12 cellular contexts compared by ENCODE assay signal in genomic region chr17:27315796-27316465, GRCh38. TPM values are rescaled to one million over a fixed set of nuclear protein-coding genes. Genes with fewer than 3 reads are reported as not detected.
DNase-seq lines count a peak whose midpoint lies in the region; ATAC-seq, FAIRE-seq and TF ChIP-seq lines count a peak whose summit lies in the region.
"Had no signal": no experiment of that assay in that cellular context is flagged by ENCODE, and none has a peak within 500 bp of the region (broad histone marks: within the 10 kb centered on the region; RNA-seq: fewer than 3 reads in every experiment).

No MANE protein-coding gene starts in this region.

- H3K9ac ChIP-seq in SK-N-MC (ENCODE audit: insufficient read length): no peak overlapping the region
- no peak overlapping the region for H3K9ac ChIP-seq in kidney (ENCODE audit: low read length in 2 of 2)

- H2AFZ ChIP-seq in ACC112 (ENCODE audit: low read length, unreplicated experiment): no peak overlapping the region

- no peak for FAIRE-seq in kidney (lab: Jason Lieb, UNC)

- peaks cover 41% of the 10 kb centered on the region for H3K36me3 ChIP-seq in ACC112 (ENCODE audit: insufficient read depth, low read length)
- peaks cover 80% of the 10 kb centered on the region for H3K36me3 ChIP-seq in SK-N-MC (ENCODE audit: insufficient read depth, low read length)
- peaks cover 17 to 31% of the 10 kb centered on the region in 2 donors for H3K36me3 ChIP-seq in kidney (ENCODE audit: control insufficient read depth in 1 of 2, insufficient read depth in 2 of 2, low read length in 2 of 2)
- H3K36me3 ChIP-seq in sigmoid colon: peaks cover 12 to 81% (median 22%) of the 10 kb centered on the region in 4 donors

- H3K27me3 ChIP-seq in ACC112 (ENCODE audit: insufficient read depth, low read length): no peaks in the 10 kb centered on the region
- no peaks in the 10 kb centered on the region for H3K27me3 ChIP-seq in sigmoid colon
- H3K27me3 ChIP-seq: MG63, testis had no signal

- H3K27ac ChIP-seq in ACC112 (ENCODE audit: low read depth, low read length) (peak overlapping the region; percentile 51; the same call in 1 of the 2 replicates), SK-N-MC (peak overlapping the region; percentile 70), kidney (ENCODE audit: low read depth in 2 of 2, low read length in 2 of 2) (peak overlapping the region; percentile 77 to 84), sigmoid colon (peak overlapping the region; percentile 82 to 90 (median 88))

- peaks cover 11% of the 10 kb centered on the region for H3K4me1 ChIP-seq in ACC112 (ENCODE audit: control insufficient read depth, insufficient read depth, low read length, unreplicated experiment)
- peaks cover 11 to 14% of the 10 kb centered on the region in 2 donors for H3K4me1 ChIP-seq in kidney (ENCODE audit: control insufficient read depth in 1 of 2, insufficient read depth in 1 of 2, low read depth in 1 of 2, low read length in 2 of 2)
- peaks cover 0 to 62% (median 38%) of the 10 kb centered on the region in 4 donors for H3K4me1 ChIP-seq in sigmoid colon

- H3K9me3 ChIP-seq in SK-N-MC (ENCODE audit: low read depth, low read length) (no peaks in the 10 kb centered on the region), kidney (ENCODE audit: control insufficient read depth in 1 of 2, low read length in 2 of 2) (no peaks in the 10 kb centered on the region), sigmoid colon (no peaks in the 10 kb centered on the region)
- H3K9me3 ChIP-seq: MG63, testis had no signal

- H3K4me3 ChIP-seq in ACC112 (ENCODE audit: low read depth, low read length): no peak overlapping the region
- H3K4me3 ChIP-seq in SK-N-MC: no peak overlapping the region
- H3K4me3 ChIP-seq in kidney (ENCODE audit: low read length in 2 of 2): no peak overlapping the region
- no peak overlapping the region for H3K4me3 ChIP-seq in sigmoid colon
- H3K4me3 ChIP-seq: MG63, testis had no signal

- DNase-seq in SK-N-MC (ENCODE audit: low read depth, low spot score) (no peak), kidney (no peak), sigmoid colon (no peak), SW 1271 (lab: John Stamatoyannopoulos, UW) (no peak), SHP77 treated with DMSO at 0.1 percent for 48 hours (lab: John Stamatoyannopoulos, UW) (no peak)
- DNase-seq: AML-193, NCI-H2081 treated with DMSO at 0.1 percent for 48 hours had no signal

- 30 to 73% methylated on average over 7 of the region's 7 CpGs for WGBS in sigmoid colon, 2 donors

- intact Hi-C loops in kidney (cut with DNase I) (no loop called here), sigmoid colon (cut with DNase I) (loop anchor here (2.0 kb wide), 1 partner anchor 21 kb away; the partner anchor contains the start of gene WSB1)

- no peak for TF ChIP-seq POLR2A in sigmoid colon (IDR thresholded peaks at IDR 0.05)

- no peak for TF ChIP-seq CTCF in kidney (IDR thresholded peaks at IDR 0.05; ENCODE audit: borderline replicate concordance, extremely low read depth, insufficient read depth)
- TF ChIP-seq CTCF in sigmoid colon (IDR thresholded peaks at IDR 0.05): no peak

- no peak for ATAC-seq in HG02763 (IDR thresholded peaks at IDR 0.05; ENCODE audit: unreplicated experiment)
- no peak for ATAC-seq in HG03108 (IDR thresholded peaks at IDR 0.05; ENCODE audit: unreplicated experiment)

- no peak for TF ChIP-seq EP300 in sigmoid colon (IDR thresholded peaks at IDR 0.05)

- no peaks in the 10 kb centered on the region for H3K79me2 ChIP-seq in ACC112 (ENCODE audit: control insufficient read depth, insufficient read depth, low read length, unreplicated experiment)

RNA-seq across cellular contexts. Expression of gene WSB1, which starts 22.0 kb away (rescaled TPM):
- 195 TPM for total RNA-seq in kidney
- 59.8 TPM for polyA plus RNA-seq in kidney (ENCODE audit: insufficient read depth, low read depth, low replicate concordance)
- total RNA-seq in sigmoid colon: 100 to 1,000 TPM; 111 to 240 (median 188) TPM
- polyA plus RNA-seq in sigmoid colon: 10 to 100 TPM; 23.4 to 65.2 (median 26.4) TPM
